Comparison of ENCODE assay signal across 13 cellular contexts in the genomic region with DNA sequence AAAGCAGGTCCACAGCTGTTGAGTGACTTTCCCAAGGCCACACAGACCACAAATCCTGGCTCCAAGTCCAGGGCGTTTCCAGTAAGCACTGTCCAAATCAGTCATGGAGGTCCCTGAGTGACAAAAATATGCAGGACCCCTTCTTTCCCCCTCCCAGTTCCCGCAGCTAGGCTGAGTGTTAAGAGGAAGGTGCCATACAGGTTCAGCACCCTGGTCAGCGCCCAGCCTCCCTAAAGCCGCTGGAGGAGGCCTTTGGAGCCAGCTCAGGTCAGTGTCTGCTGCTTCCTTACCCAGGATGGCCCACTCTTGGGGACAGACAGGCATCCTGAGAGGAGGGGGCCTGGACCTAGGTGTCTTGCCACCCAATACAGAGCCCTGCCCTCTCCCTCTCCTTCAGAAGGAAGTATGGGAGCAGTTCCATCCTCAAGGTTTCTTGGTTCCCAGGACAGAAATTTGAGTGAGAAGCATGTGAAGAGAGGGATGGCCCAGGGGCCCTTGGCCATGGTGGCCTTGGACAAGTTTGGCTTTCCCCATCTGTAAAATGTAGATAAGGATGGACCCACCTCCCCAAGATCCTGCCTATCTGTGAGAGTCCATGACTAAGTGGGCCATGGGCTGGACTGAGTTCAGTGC. TPM values are rescaled to one million over a fixed set of nuclear protein-coding genes. Genes with fewer than 3 reads are reported as not detected.
DNase-seq lines count a peak whose midpoint lies in the region; ATAC-seq and TF ChIP-seq lines count a peak whose summit lies in the region.
"Had no signal": no experiment of that assay in that cellular context is flagged by ENCODE, and none has a peak within 500 bp of the region (broad histone marks: within the 10 kb centered on the region; RNA-seq: fewer than 3 reads in every experiment).

No MANE protein-coding gene starts in this region.

- H3K27ac ChIP-seq in endodermal cell (ENCODE audit: low read depth, low read length) (no peak overlapping the region), trophoblast cell (ENCODE audit: low read depth, low read length) (no peak overlapping the region)
- H3K27ac ChIP-seq: esophagus muscularis mucosa had no signal

- no peak overlapping the region for H3K9ac ChIP-seq in endodermal cell (ENCODE audit: extremely low read depth, low read length, poor library complexity, severe bottlenecking)
- H3K9ac ChIP-seq in trophoblast cell (ENCODE audit: low read length), result no peak overlapping the region

- no peak overlapping the region for H3K4me3 ChIP-seq in endodermal cell (ENCODE audit: low read length)
- H3K4me3 ChIP-seq in trophoblast cell (ENCODE audit: low read depth, low read length), result no peak overlapping the region
- H3K4me3 ChIP-seq: esophagus muscularis mucosa had no signal

- H3K4me3 Mint-ChIP-seq in endodermal cell, result no peak overlapping the region
- H3K4me3 Mint-ChIP-seq in effector memory CD8-positive, alpha-beta T cell, result no peak overlapping the region

- no peaks in the 10 kb centered on the region for H3K79me1 ChIP-seq in trophoblast cell (ENCODE audit: low read length)

- H3K18ac ChIP-seq in trophoblast cell (ENCODE audit: low read length), result no peak overlapping the region

- H3K27me3 Mint-ChIP-seq in endodermal cell (ENCODE audit: insufficient read depth), result no peaks in the 10 kb centered on the region
- no peaks in the 10 kb centered on the region for H3K27me3 Mint-ChIP-seq in effector memory CD8-positive, alpha-beta T cell

- H3K36me3 ChIP-seq in endodermal cell (ENCODE audit: control insufficient read depth, insufficient read depth, low read length) (peaks cover 52% of the 10 kb centered on the region), trophoblast cell (ENCODE audit: control insufficient read depth in 1 of 2, insufficient read depth in 2 of 2, low read length in 2 of 2) (peaks cover 14 to 26% of the 10 kb centered on the region in 2 experiments)
- H3K36me3 ChIP-seq: BE2C had no signal

- H3K9me3 Mint-ChIP-seq in endodermal cell, result no peaks in the 10 kb centered on the region
- H3K9me3 Mint-ChIP-seq in effector memory CD8-positive, alpha-beta T cell, result no peaks in the 10 kb centered on the region

- no peak overlapping the region for H4K91ac ChIP-seq in trophoblast cell (ENCODE audit: low read depth, low read length)

- no peak overlapping the region for H3K27ac Mint-ChIP-seq in endodermal cell
- no peak overlapping the region for H3K27ac Mint-ChIP-seq in effector memory CD8-positive, alpha-beta T cell

- no peaks in the 10 kb centered on the region for H3K4me1 Mint-ChIP-seq in endodermal cell
- H3K4me1 Mint-ChIP-seq in effector memory CD8-positive, alpha-beta T cell (ENCODE audit: low read depth in 2 of 2), result peaks cover 0 to 4% of the 10 kb centered on the region in 2 donors

- no peak overlapping the region for H3K23ac ChIP-seq in trophoblast cell (ENCODE audit: low read length)

- WGBS in endodermal cell (ENCODE audit: insufficient coverage in 1 of 2, insufficient read length in 1 of 2), 2 experiments, result 49 to 58% methylated on average over 3 to 4 of the region's 4 CpGs
- WGBS in trophoblast cell (ENCODE audit: extremely low coverage, insufficient coverage, insufficient read length), result no CpG with 5 or more reads among the region's 4 CpGs

- no peak overlapping the region for H3K4me2 ChIP-seq in trophoblast cell (ENCODE audit: low read length)

- no peaks in the 10 kb centered on the region for H3K79me2 ChIP-seq in trophoblast cell (ENCODE audit: control insufficient read depth, insufficient read depth, low read length, poor library complexity)

- no peak overlapping the region for H2BK120ac ChIP-seq in trophoblast cell (ENCODE audit: insufficient read depth, low read length, poor library complexity)

- DNase-seq in activated effector memory CD4-positive, alpha-beta T cell treated with anti-CD3 and anti-CD28 coated beads, Interleukin-2, amount 50 U/mL, for 16 hours, result peak; percentile 61
- no peak for DNase-seq in activated effector memory CD4-positive, alpha-beta T cell treated with Interleukin-2 at 50 U/mL for 16 hours
- DNase-seq in NCI-H460 (ENCODE audit: extremely low read depth, low read depth) (peak; percentile 24), endodermal cell (peak; percentile 94), trophoblast cell (peak; percentile 24 to 60), NOMO-1 treated with DMSO at 0.1 percent for 48 hours (lab: John Stamatoyannopoulos, UW; ENCODE audit: unreplicated experiment) (no peak)
- DNase-seq in effector memory CD8-positive, alpha-beta T cell, result no peak
- DNase-seq: BE2C, NCI-H1092 treated with DMSO at 0.1 percent for 48 hours had no signal

- peaks cover 33% of the 10 kb centered on the region for H3K36me3 Mint-ChIP-seq in endodermal cell (ENCODE audit: low read depth)
- peaks cover 35% of the 10 kb centered on the region for H3K36me3 Mint-ChIP-seq in effector memory CD8-positive, alpha-beta T cell (ENCODE audit: insufficient read depth)

- H3K4me1 ChIP-seq in endodermal cell (ENCODE audit: control insufficient read depth, insufficient read depth, low read length) (no peaks in the 10 kb centered on the region), trophoblast cell (ENCODE audit: control insufficient read depth in 1 of 2, insufficient read depth in 2 of 2, low read length in 2 of 2) (no peaks in the 10 kb centered on the region)
- H3K4me1 ChIP-seq: BE2C, esophagus muscularis mucosa had no signal

- H2BK5ac ChIP-seq in trophoblast cell (ENCODE audit: low read depth, low read length, poor library complexity), result no peak overlapping the region

- no peak overlapping the region for H3K4ac ChIP-seq in trophoblast cell (ENCODE audit: low read depth, low read length)

- no peak for TF ChIP-seq CTCF in endodermal cell (conservative IDR thresholded peaks at IDR 0.05)

- H4K12ac ChIP-seq in trophoblast cell (ENCODE audit: low read depth, low read length), result no peak overlapping the region

- H2AK5ac ChIP-seq in trophoblast cell (ENCODE audit: low read length), result no peak overlapping the region

- H3K9me3 ChIP-seq in endodermal cell (ENCODE audit: control insufficient read depth, low read length) (no peaks in the 10 kb centered on the region), trophoblast cell (ENCODE audit: insufficient read depth, low read depth, low read length) (no peaks in the 10 kb centered on the region)
- H3K9me3 ChIP-seq: BE2C, esophagus muscularis mucosa had no signal

- H3K27me3 ChIP-seq in endodermal cell (ENCODE audit: control insufficient read depth, insufficient read depth, low read length, poor library complexity, severe bottlenecking) (no peaks in the 10 kb centered on the region), trophoblast cell (ENCODE audit: insufficient read depth, low read length) (no peaks in the 10 kb centered on the region)
- H3K27me3 ChIP-seq: BE2C, esophagus muscularis mucosa had no signal

- no peak overlapping the region for H2BK12ac ChIP-seq in trophoblast cell (ENCODE audit: low read length)

- no peak overlapping the region for H4K8ac ChIP-seq in trophoblast cell (ENCODE audit: low read depth, low read length)

- H2AFZ ChIP-seq in trophoblast cell (ENCODE audit: insufficient read depth, low read length, poor library complexity), result no peak overlapping the region

- no peak for ATAC-seq in HG02759 (IDR thresholded peaks at IDR 0.05; ENCODE audit: unreplicated experiment)
- no peak for ATAC-seq in effector memory CD8-positive, alpha-beta T cell (replicated peaks)

- no peak overlapping the region for H3K14ac ChIP-seq in trophoblast cell (ENCODE audit: low read length)

RNA-seq across cellular contexts. Expression of gene TMEM74B, which starts 13.2 kb away (rescaled TPM):
- total RNA-seq in NCI-H460 (2014; rRNA removed; shearing (Covaris generic)), result 1.6 and 2.2 TPM in 2 replicates
- 2.0 and 2.7 TPM in 2 replicates for polyA plus RNA-seq in NCI-H460 (2014; cell fraction: nucleus; rRNA removed)
- 1 to 10 TPM; 3.1 to 4.3 TPM for total RNA-seq in endodermal cell
- 6.1 TPM for polyA plus RNA-seq in endodermal cell (2013, experiment 1 of 2)
- 5.4 TPM for polyA plus RNA-seq in endodermal cell (2013, experiment 2 of 2)
- polyA plus RNA-seq in trophoblast cell (2013), result 1.8 TPM in 2 replicates
- total RNA-seq: mononuclear cell had no signal

RNA-seq across cellular contexts. Expression of gene C20orf202, which starts 31.7 kb away (rescaled TPM):
- total RNA-seq in NCI-H460 (2014; rRNA removed; shearing (Covaris generic)), result 0.05 TPM in 1 of 2 replicates, not detected in the other
- not detected in 2 replicates for polyA plus RNA-seq in NCI-H460 (2014; cell fraction: nucleus; rRNA removed)
- not detected for total RNA-seq in endodermal cell
- polyA plus RNA-seq in endodermal cell (2013, experiment 1 of 2), result 0.14 TPM
- not detected for polyA plus RNA-seq in endodermal cell (2013, experiment 2 of 2)
- 0.07 and 0.11 TPM in 2 replicates for polyA plus RNA-seq in trophoblast cell (2013)
- total RNA-seq: mononuclear cell had no signal

RNA-seq across cellular contexts. Expression of gene PSMF1, which starts 53.2 kb away (rescaled TPM):
- 66.4 and 76.8 TPM in 2 replicates for total RNA-seq in NCI-H460 (2014; rRNA removed; shearing (Covaris generic))
- polyA plus RNA-seq in NCI-H460 (2014; cell fraction: nucleus; rRNA removed), result 40.0 and 49.4 TPM in 2 replicates
- total RNA-seq in endodermal cell, result 10 to 100 TPM; 72.5 to 84.7 TPM
- polyA plus RNA-seq in endodermal cell (2013, experiment 1 of 2), result 57.3 TPM
- 52.1 TPM for polyA plus RNA-seq in endodermal cell (2013, experiment 2 of 2)
- polyA plus RNA-seq in trophoblast cell (2013), result 65.6 and 67.1 TPM in 2 replicates

RNA-seq across cellular contexts. Expression of gene RAD21L1, which starts 54.3 kb away (rescaled TPM):
- total RNA-seq in NCI-H460 (2014; rRNA removed; shearing (Covaris generic)), result 0.25 and 0.32 TPM in 2 replicates
- not detected in 2 replicates for polyA plus RNA-seq in NCI-H460 (2014; cell fraction: nucleus; rRNA removed)
- total RNA-seq in endodermal cell, result 1 to 10 TPM in 1 of 2 donors, not detected in 1; 1.4 TPM
- polyA plus RNA-seq in endodermal cell (2013, experiment 1 of 2), result not detected
- polyA plus RNA-seq in endodermal cell (2013, experiment 2 of 2), result not detected
- 0.10 and 0.14 TPM in 2 replicates for polyA plus RNA-seq in trophoblast cell (2013)
- total RNA-seq: esophagus muscularis mucosa had no signal
- polyA plus RNA-seq: thymus had no signal

Comparison
In these comparisons a context has a peak if more than half of its experiments do, and no peak if none do; other contexts are left out.
1. DNase-seq: peak in activated effector memory CD4-positive, alpha-beta T cell treated with anti-CD3 and anti-CD28 coated beads, Interleukin-2, amount 50 U/mL, for 16 hours (single experiment), NCI-H460 (single experiment), endodermal cell (single experiment) and trophoblast cell (2 of 2); none in activated effector memory CD4-positive, alpha-beta T cell treated with Interleukin-2 at 50 U/mL for 16 hours (single experiment), effector memory CD8-positive, alpha-beta T cell (0 of 3) and NOMO-1 treated with DMSO at 0.1 percent for 48 hours (single experiment).